13 cellular contexts compared by ENCODE assay signal in the genomic region with DNA sequence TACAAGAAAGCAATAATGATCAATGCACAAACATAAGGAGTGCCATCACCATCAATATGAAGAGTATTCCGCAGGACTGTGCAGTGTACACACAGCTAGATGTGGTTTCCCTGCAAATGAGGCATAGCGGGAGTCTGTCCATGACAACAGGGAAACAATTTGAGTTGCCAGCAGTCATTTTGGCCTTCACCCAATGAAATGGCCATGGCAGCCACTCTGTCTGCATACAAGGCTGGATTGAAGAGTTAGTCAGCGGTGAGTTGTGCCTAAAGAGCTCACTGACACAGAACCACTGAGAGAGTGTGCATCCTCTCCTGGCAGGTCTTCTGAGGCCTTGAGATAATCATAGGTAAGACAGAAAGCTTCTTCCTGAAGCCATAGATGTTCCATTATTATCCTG.
A peak's percentile ranks its signal among the peaks of the same experiment; 100 is the strongest.
DNase-seq lines count a peak whose midpoint lies in the region; ATAC-seq and TF ChIP-seq lines count a peak whose summit lies in the region.
"Had no signal": no experiment of that assay in that cellular context is flagged by ENCODE, and none has a peak within 500 bp of the region (broad histone marks: within the 10 kb centered on the region; RNA-seq: fewer than 3 reads in every experiment).

No MANE protein-coding gene starts in this region.

- H3K9me3 ChIP-seq in A673 (ENCODE audit: low read depth, low read length, poor library complexity, severe bottlenecking) (no peaks in the 10 kb centered on the region), left ventricle myocardium inferior (replicated peaks) (peaks cover 7% of the 10 kb centered on the region)
- H3K9me3 ChIP-seq: BLaER1, gastroesophageal sphincter had no signal

- POLR2A ChIA-PET in A673 (lab: Charles Lee; ENCODE audit: low non-redundant PET) = no interaction called here

- TF ChIP-seq CTCF in A673 (conservative IDR thresholded peaks at IDR 0.05; ENCODE audit: low read depth, low read length) (no peak), left ventricle myocardium inferior (IDR thresholded peaks at IDR 0.05; ENCODE audit: borderline replicate concordance) (no peak)

- no TSS peak for BruUV-seq in A673 (replicated peaks; lab: Mats Ljungman, UMichigan)

- peak; percentile 3 for DNase-seq in A673 (ENCODE audit: low spot score)
- DNase-seq in H4 (ENCODE audit: low spot score) = peak; percentile 59
- peak; percentile 33 for DNase-seq in amniotic epithelial cell (ENCODE audit: low read depth)
- DNase-seq in left ventricle myocardium inferior = peak; percentile 26
- no peak for DNase-seq in activated T-helper 2 cell treated with anti-CD3 and anti-CD28 coated beads, Interferon-gamma antibody, Interleukin-2, Interleukin-4, amounts not matched to agents 10 μg/mL and 5 μg/mL and 100 μg/mL, durations not matched to agents 14 hours and 24 hours and 36 hours (ENCODE audit: low spot score)
- DNase-seq in COR-L47 (lab: John Stamatoyannopoulos, UW) = no peak
- DNase-seq: NCI-H524 had no signal

- no peak overlapping the region for H3K4me3 Mint-ChIP-seq in activated T-helper 2 cell treated with anti-CD3 and anti-CD28 coated beads, Interferon-gamma antibody, Interleukin-2, Interleukin-4, amounts not matched to agents 10 μg/mL and 5 μg/mL and 100 μg/mL, durations not matched to agents 14 hours and 24 hours and 36 hours (ENCODE audit: low read depth)
- H3K4me3 Mint-ChIP-seq: central memory CD8-positive, alpha-beta T cell; T-helper 1 cell treated with Interleukin-12 subunit alpha and Interleukin-12 subunit beta and Interleukin-4 antibody, amounts not matched to agents 30 μg/mL and 1 μg/mL, for 36 hours had no signal

- H3K27me3 Mint-ChIP-seq in activated T-helper 2 cell treated with anti-CD3 and anti-CD28 coated beads, Interferon-gamma antibody, Interleukin-2, Interleukin-4, amounts not matched to agents 10 μg/mL and 5 μg/mL and 100 μg/mL, durations not matched to agents 14 hours and 24 hours and 36 hours (ENCODE audit: low read depth) = no peaks in the 10 kb centered on the region
- H3K27me3 Mint-ChIP-seq: central memory CD8-positive, alpha-beta T cell had no signal

- no peaks in the 10 kb centered on the region for H3K36me3 Mint-ChIP-seq in activated T-helper 2 cell treated with anti-CD3 and anti-CD28 coated beads, Interferon-gamma antibody, Interleukin-2, Interleukin-4, amounts not matched to agents 10 μg/mL and 5 μg/mL and 100 μg/mL, durations not matched to agents 14 hours and 24 hours and 36 hours (ENCODE audit: low read depth)

- H3K4me3 ChIP-seq in A673 (ENCODE audit: low read depth, low read length, poor library complexity, severe bottlenecking) (no peak overlapping the region), left ventricle myocardium inferior (no peak overlapping the region)
- H3K4me3 ChIP-seq: BLaER1, gastroesophageal sphincter had no signal

- no peaks in the 10 kb centered on the region for H3K9me3 Mint-ChIP-seq in activated T-helper 2 cell treated with anti-CD3 and anti-CD28 coated beads, Interferon-gamma antibody, Interleukin-2, Interleukin-4, amounts not matched to agents 10 μg/mL and 5 μg/mL and 100 μg/mL, durations not matched to agents 14 hours and 24 hours and 36 hours
- H3K9me3 Mint-ChIP-seq: T-helper 1 cell treated with Interleukin-12 subunit alpha and Interleukin-12 subunit beta and Interleukin-4 antibody, amounts not matched to agents 30 μg/mL and 1 μg/mL, for 36 hours had no signal

- no peak overlapping the region for H3K27ac ChIP-seq in A673 (ENCODE audit: low read depth, low read length, poor library complexity, severe bottlenecking)
- H3K27ac ChIP-seq in left ventricle myocardium inferior (replicated peaks) = peak overlapping the region; percentile 47
- H3K27ac ChIP-seq: BLaER1, gastroesophageal sphincter had no signal

- H3K27ac Mint-ChIP-seq in activated T-helper 2 cell treated with anti-CD3 and anti-CD28 coated beads, Interferon-gamma antibody, Interleukin-2, Interleukin-4, amounts not matched to agents 10 μg/mL and 5 μg/mL and 100 μg/mL, durations not matched to agents 14 hours and 24 hours and 36 hours = no peak overlapping the region
- H3K27ac Mint-ChIP-seq: T-helper 1 cell treated with Interleukin-12 subunit alpha and Interleukin-12 subunit beta and Interleukin-4 antibody, amounts not matched to agents 30 μg/mL and 1 μg/mL, for 36 hours had no signal

- H3K4me1 Mint-ChIP-seq in activated T-helper 2 cell treated with anti-CD3 and anti-CD28 coated beads, Interferon-gamma antibody, Interleukin-2, Interleukin-4, amounts not matched to agents 10 μg/mL and 5 μg/mL and 100 μg/mL, durations not matched to agents 14 hours and 24 hours and 36 hours (ENCODE audit: low read depth) = no peaks in the 10 kb centered on the region
- H3K4me1 Mint-ChIP-seq: central memory CD8-positive, alpha-beta T cell had no signal

- intact Hi-C loops in A673 (cut with micrococcal nuclease; ENCODE audit: unreplicated experiment) = no loop called here
- intact Hi-C loops in left ventricle myocardium inferior (cut with micrococcal nuclease) = no loop called here
- intact Hi-C loops in activated T-helper 2 cell treated with anti-CD3 and anti-CD28 coated beads, Interferon-gamma antibody, Interleukin-2, Interleukin-4, amounts not matched to agents 10 μg/mL and 5 μg/mL and 100 μg/mL, durations not matched to agents 14 hours and 24 hours and 36 hours (cut with micrococcal nuclease) = no loop called here

- CTCF ChIA-PET in A673 (lab: Charles Lee) = no interaction called here

- H3K36me3 ChIP-seq in A673 (ENCODE audit: insufficient read depth, low read length, poor library complexity, severe bottlenecking) (no peaks in the 10 kb centered on the region), left ventricle myocardium inferior (no peaks in the 10 kb centered on the region)
- H3K36me3 ChIP-seq: BLaER1, gastroesophageal sphincter had no signal

- H3K27me3 ChIP-seq in A673 (replicated peaks; ENCODE audit: insufficient read depth, low read depth, low read length, poor library complexity) = no peaks in the 10 kb centered on the region
- H3K27me3 ChIP-seq in left ventricle myocardium inferior (ENCODE audit: low read depth) = no peaks in the 10 kb centered on the region
- H3K27me3 ChIP-seq: BLaER1, gastroesophageal sphincter had no signal

- H3K4me1 ChIP-seq in A673 (ENCODE audit: insufficient read depth, low read length, poor library complexity, severe bottlenecking) (no peaks in the 10 kb centered on the region), left ventricle myocardium inferior (peaks cover 13% of the 10 kb centered on the region)
- H3K4me1 ChIP-seq: BLaER1, gastroesophageal sphincter had no signal

- ATAC-seq in GM19395 (IDR thresholded peaks at IDR 0.05; ENCODE audit: unreplicated experiment) = no peak
- ATAC-seq in GM21619 (IDR thresholded peaks at IDR 0.05; ENCODE audit: unreplicated experiment) = no peak
- ATAC-seq: gastroesophageal sphincter had no signal

Comparison
In these comparisons a context has a peak if more than half of its experiments do, and no peak if none do; other contexts are left out.
1. DNase-seq: peak in A673 (single experiment), H4 (single experiment), amniotic epithelial cell (single experiment) and left ventricle myocardium inferior (single experiment); none in activated T-helper 2 cell treated with anti-CD3 and anti-CD28 coated beads, Interferon-gamma antibody, Interleukin-2, Interleukin-4, amounts not matched to agents 10 μg/mL and 5 μg/mL and 100 μg/mL, durations not matched to agents 14 hours and 24 hours and 36 hours (single experiment) and COR-L47 (single experiment).